In the genomic region with DNA sequence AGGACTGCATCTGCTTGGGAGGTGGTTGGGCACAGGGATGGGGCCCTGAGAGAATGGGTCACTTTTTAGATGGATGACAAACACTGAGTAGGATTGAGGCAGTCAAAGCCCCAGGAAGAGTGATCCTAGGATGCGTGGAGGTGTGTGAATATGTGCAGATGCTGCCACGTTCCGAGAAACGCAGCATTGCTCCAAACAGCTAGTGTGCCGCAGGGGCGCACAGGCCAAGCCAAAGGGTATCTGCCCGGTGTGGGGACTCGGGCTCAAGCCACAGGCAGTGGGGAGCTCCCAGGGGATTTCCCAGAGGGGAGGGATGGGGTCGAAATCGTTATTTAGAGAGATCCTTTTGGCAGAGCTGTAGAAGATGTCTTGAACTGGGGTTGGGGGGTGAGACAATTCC, we compare ENCODE assay signal across 29 cellular contexts.
"Had no signal": no experiment of that assay in that cellular context is flagged by ENCODE, and none has a peak within 500 bp of the region (broad histone marks: within the 10 kb centered on the region; RNA-seq: fewer than 3 reads in every experiment).

No MANE protein-coding gene starts in this region.

- H3K4me1 ChIP-seq: breast epithelium, gastrocnemius medialis, left ventricle myocardium inferior, prostate gland, suprapubic skin, tibial artery had no signal

- H3K27ac ChIP-seq: breast epithelium, gastrocnemius medialis, left ventricle myocardium inferior, ovary, prostate gland, skin epidermis, suprapubic skin, tibial artery had no signal

- ATAC-seq: activated CD8-positive, alpha-beta memory T cell treated with anti-CD3 and anti-CD28 coated beads, Interleukin-2, amount 10 ng/mL, durations not matched to agents 7 days and 5 days; activated CD8-positive, alpha-beta T cell treated with anti-CD3 and anti-CD28 coated beads, Interleukin-2, amount 10 ng/mL, durations not matched to agents 7 days and 5 days; activated naive CD8-positive, alpha-beta T cell treated with anti-CD3 and anti-CD28 coated beads, Interleukin-2, amount 50 U/mL, for 24 hours; gastrocnemius medialis; mucosa of descending colon; natural killer cell treated with Interleukin-12 subunit alpha and Interleukin-12 subunit beta and Interleukin-15 and Interleukin-18, amount 100 ng/mL, for 72 hours; sciatic nerve; stimulated activated naive B cell treated with anti-CD40 and anti-IgM and Interleukin-4, amounts not matched to agents 10 μg/mL and 1 μg/mL and 100 μg/mL, for 72 hours had no signal

- H3K4me3 ChIP-seq: breast epithelium, gastrocnemius medialis, left ventricle myocardium inferior, mucosa of descending colon, ovary, prostate gland, skin epidermis, suprapubic skin, tibial artery had no signal

- H3K9me3 ChIP-seq: breast epithelium, gastrocnemius medialis, left ventricle myocardium inferior, mucosa of descending colon, ovary, prostate gland, suprapubic skin, tibial artery had no signal

- H3K4me1 Mint-ChIP-seq: activated CD8-positive, alpha-beta memory T cell treated with anti-CD3 and anti-CD28 coated beads, Interleukin-2, amount 10 ng/mL, durations not matched to agents 7 days and 5 days; activated naive CD4-positive, alpha-beta T cell treated with anti-CD3 and anti-CD28 coated beads, Interleukin-2, amount 50 U/mL, for 24 hours; activated naive CD8-positive, alpha-beta T cell treated with anti-CD3 and anti-CD28 coated beads, Interleukin-2, amount 50 U/mL, for 24 hours; stimulated activated naive B cell treated with anti-CD40 and anti-IgM and Interleukin-4, amounts not matched to agents 10 μg/mL and 1 μg/mL and 100 μg/mL, for 72 hours had no signal

- H3K27ac Mint-ChIP-seq: activated CD8-positive, alpha-beta memory T cell treated with anti-CD3 and anti-CD28 coated beads, Interleukin-2, amount 10 ng/mL, durations not matched to agents 7 days and 5 days; activated CD8-positive, alpha-beta T cell treated with anti-CD3 and anti-CD28 coated beads, Interleukin-2, amount 10 ng/mL, durations not matched to agents 7 days and 5 days; activated naive CD4-positive, alpha-beta T cell treated with anti-CD3 and anti-CD28 coated beads, Interleukin-2, amount 50 U/mL, for 24 hours; activated naive CD8-positive, alpha-beta T cell treated with anti-CD3 and anti-CD28 coated beads, Interleukin-2, amount 50 U/mL, for 24 hours; activated T-helper 2 cell treated with anti-CD3 and anti-CD28 coated beads, Interferon-gamma antibody, Interleukin-2, Interleukin-4, amounts not matched to agents 10 μg/mL and 5 μg/mL and 100 μg/mL, durations not matched to agents 14 hours and 24 hours and 36 hours; natural killer cell treated with Interleukin-12 subunit alpha and Interleukin-12 subunit beta and Interleukin-15 and Interleukin-18, amount 100 ng/mL, for 72 hours; stimulated activated naive B cell treated with anti-CD40 and anti-IgM and Interleukin-4, amounts not matched to agents 10 μg/mL and 1 μg/mL and 100 μg/mL, for 72 hours; T-helper 2 cell treated with Interferon-gamma antibody and Interleukin-4, amounts not matched to agents 5 μg/mL and 100 μg/mL, for 36 hours had no signal

- H3K36me3 ChIP-seq: breast epithelium, ovary, prostate gland had no signal

- H3K27me3 ChIP-seq: breast epithelium, gastrocnemius medialis, ovary, suprapubic skin, tibial artery had no signal

- DNase-seq: activated CD4-positive, alpha-beta T cell treated with anti-CD3 and anti-CD28 coated beads for 1 hour; activated CD4-positive, alpha-beta T cell treated with anti-CD3 and anti-CD28 coated beads, Interleukin-2, amount 50 U/mL, for 1 hour; activated CD8-positive, alpha-beta memory T cell treated with anti-CD3 and anti-CD28 coated beads, Interleukin-2, amount 10 ng/mL, durations not matched to agents 7 days and 5 days; activated CD8-positive, alpha-beta T cell treated with anti-CD3 and anti-CD28 coated beads, Interleukin-2, amount 10 ng/mL, durations not matched to agents 7 days and 5 days; activated naive CD8-positive, alpha-beta T cell treated with anti-CD3 and anti-CD28 coated beads, Interleukin-2, amount 50 U/mL, for 24 hours; activated T-cell treated with anti-CD3 and anti-CD28 coated beads, Interleukin-2, amount 50 U/mL, for 48 hours; amygdala; central memory CD4-positive, alpha-beta T cell; gastrocnemius medialis; glutamatergic neuron; islet precursor cell; left ventricle myocardium inferior; mucosa of descending colon; ovary; retina; stimulated activated CD4-positive, alpha-beta T cell treated with anti-CD3 and anti-CD28 coated beads, Interleukin-4, amount 100 ng/mL, for 24 hours; stimulated activated CD8-positive, alpha-beta memory T cell treated with anti-CD3 and anti-CD28 coated beads, Interleukin-4, amount 100 ng/mL, for 48 hours; stimulated activated naive B cell treated with anti-CD40 and anti-IgM and Interleukin-4, amounts not matched to agents 10 μg/mL and 1 μg/mL and 100 μg/mL, for 72 hours; T-helper 1 cell; tibial artery had no signal

- H3K36me3 Mint-ChIP-seq: activated CD8-positive, alpha-beta memory T cell treated with anti-CD3 and anti-CD28 coated beads, Interleukin-2, amount 10 ng/mL, durations not matched to agents 7 days and 5 days; activated naive CD4-positive, alpha-beta T cell treated with anti-CD3 and anti-CD28 coated beads, Interleukin-2, amount 50 U/mL, for 24 hours; natural killer cell treated with Interleukin-12 subunit alpha and Interleukin-12 subunit beta and Interleukin-15 and Interleukin-18, amount 100 ng/mL, for 72 hours had no signal

- H3K27me3 Mint-ChIP-seq: activated naive CD4-positive, alpha-beta T cell treated with anti-CD3 and anti-CD28 coated beads, Interleukin-2, amount 50 U/mL, for 24 hours; activated naive CD8-positive, alpha-beta T cell treated with anti-CD3 and anti-CD28 coated beads, Interleukin-2, amount 50 U/mL, for 24 hours; natural killer cell treated with Interleukin-12 subunit alpha and Interleukin-12 subunit beta and Interleukin-15 and Interleukin-18, amount 100 ng/mL, for 72 hours; stimulated activated naive B cell treated with anti-CD40 and anti-IgM and Interleukin-4, amounts not matched to agents 10 μg/mL and 1 μg/mL and 100 μg/mL, for 72 hours had no signal

- H3K4me3 Mint-ChIP-seq: activated CD8-positive, alpha-beta memory T cell treated with anti-CD3 and anti-CD28 coated beads, Interleukin-2, amount 10 ng/mL, durations not matched to agents 7 days and 5 days; activated CD8-positive, alpha-beta T cell treated with anti-CD3 and anti-CD28 coated beads, Interleukin-2, amount 10 ng/mL, durations not matched to agents 7 days and 5 days; activated naive CD4-positive, alpha-beta T cell treated with anti-CD3 and anti-CD28 coated beads, Interleukin-2, amount 50 U/mL, for 24 hours; activated naive CD8-positive, alpha-beta T cell treated with anti-CD3 and anti-CD28 coated beads, Interleukin-2, amount 50 U/mL, for 24 hours; natural killer cell treated with Interleukin-12 subunit alpha and Interleukin-12 subunit beta and Interleukin-15 and Interleukin-18, amount 100 ng/mL, for 72 hours; stimulated activated naive B cell treated with anti-CD40 and anti-IgM and Interleukin-4, amounts not matched to agents 10 μg/mL and 1 μg/mL and 100 μg/mL, for 72 hours; T-helper 2 cell treated with Interferon-gamma antibody and Interleukin-4, amounts not matched to agents 5 μg/mL and 100 μg/mL, for 36 hours had no signal

- H3K9me3 Mint-ChIP-seq: activated naive CD4-positive, alpha-beta T cell treated with anti-CD3 and anti-CD28 coated beads, Interleukin-2, amount 50 U/mL, for 24 hours; activated naive CD8-positive, alpha-beta T cell treated with anti-CD3 and anti-CD28 coated beads, Interleukin-2, amount 50 U/mL, for 24 hours; activated T-helper 2 cell treated with anti-CD3 and anti-CD28 coated beads, Interferon-gamma antibody, Interleukin-2, Interleukin-4, amounts not matched to agents 10 μg/mL and 5 μg/mL and 100 μg/mL, durations not matched to agents 14 hours and 24 hours and 36 hours; natural killer cell treated with Interleukin-12 subunit alpha and Interleukin-12 subunit beta and Interleukin-15 and Interleukin-18, amount 100 ng/mL, for 72 hours; stimulated activated naive B cell treated with anti-CD40 and anti-IgM and Interleukin-4, amounts not matched to agents 10 μg/mL and 1 μg/mL and 100 μg/mL, for 72 hours; T-helper 2 cell treated with Interferon-gamma antibody and Interleukin-4, amounts not matched to agents 5 μg/mL and 100 μg/mL, for 36 hours had no signal
